In genomic region chr11:74398244-74399159, GRCh38 we compare ENCODE assay signal across 7 cellular contexts. TPM values are rescaled to one million over a fixed set of nuclear protein-coding genes. Genes with fewer than 3 reads are reported as not detected.
DNase-seq lines count a peak whose midpoint lies in the region; ATAC-seq and TF ChIP-seq lines count a peak whose summit lies in the region.

Gene PGM2L1, minus strand, starts transcription at chr11:74398433. Its CDS starts 272 bp downstream, at chr11:74398161.

- in situ Hi-C loops in astrocyte of the spinal cord (cut with HindIII; ENCODE audit: low sequenced_read_pairs): no loop called here

- DNase-seq in NCI-H2029 treated with DMSO at 0.1 percent for 48 hours (lab: John Stamatoyannopoulos, UW) (peak; percentile 95), T1000 (lab: John Stamatoyannopoulos, UW) (peak; percentile 97), astrocyte of the spinal cord (ENCODE audit: low read depth, low spot score) (peak; percentile 97), hippocampal formation (lab: John Stamatoyannopoulos, UW) (peak; percentile 94 to 96), renal cortical epithelial cell (ENCODE audit: low read depth) (peak; percentile 86)

- ATAC-seq in GM18511 (IDR thresholded peaks at IDR 0.05; ENCODE audit: unreplicated experiment) (peak; percentile 94), HG03025 (IDR thresholded peaks at IDR 0.05; ENCODE audit: low FRiP score, unreplicated experiment) (peak; percentile 89)

- H3K4me3 ChIP-seq in astrocyte of the spinal cord (ENCODE audit: low read depth, low read length): peak within 1 kb of the TSS; percentile 99

- no peak for TF ChIP-seq CTCF in astrocyte of the spinal cord (IDR thresholded peaks at IDR 0.05; ENCODE audit: low read depth, low read length)

RNA-seq across cellular contexts. Expression of gene PGM2L1, which starts in this region (rescaled TPM):
- 29.2 and 32.6 TPM in 2 replicates for total RNA-seq in renal cortical epithelial cell

Comparison
In these comparisons a context has a peak if more than half of its experiments do, and no peak if none do; other contexts are left out.
1. Peak in every context shown above with its lines: DNase-seq, ATAC-seq and H3K4me3 ChIP-seq.